In genomic region chr1:100524355-100524754, GRCh38 we compare ENCODE assay signal across 21 cellular contexts. TPM values are rescaled to one million over a fixed set of nuclear protein-coding genes. Genes with fewer than 3 reads are reported as not detected.
A peak's percentile ranks its signal among the peaks of the same experiment; 100 is the strongest.
DNase-seq lines count a peak whose midpoint lies in the region; ATAC-seq and TF ChIP-seq lines count a peak whose summit lies in the region.
"Had no signal": no experiment of that assay in that cellular context is flagged by ENCODE, and none has a peak within 500 bp of the region (broad histone marks: within the 10 kb centered on the region; RNA-seq: fewer than 3 reads in every experiment).

No MANE protein-coding gene starts in this region.

- DNase-seq in Right ventricle myocardium inferior (ENCODE audit: missing footprints), result no peak
- no peak for DNase-seq in cardiac septum (ENCODE audit: low spot score)
- no peak for DNase-seq in left ventricle myocardium superior
- no peak for DNase-seq in tibial artery
- no peak for DNase-seq in midbrain (lab: John Stamatoyannopoulos, UW)
- no peak for DNase-seq in ovary
- DNase-seq: Caco-2; CD4-positive, CD25-positive, alpha-beta regulatory T cell; CD8-positive, alpha-beta T cell; DMS53; DMS79 treated with DMSO at 0.1 percent for 48 hours; GF-D8; H9 had no signal

- no peak for TF ChIP-seq EP300 in ovary (IDR thresholded peaks at IDR 0.05)

- ATAC-seq in Right ventricle myocardium inferior (peak; percentile 65), left ventricle myocardium superior (peak; percentile 83)
- ATAC-seq: CD8-positive, alpha-beta T cell; GM23338; HCT116 had no signal

- no peaks in the 10 kb centered on the region for H3K27me3 ChIP-seq in BLaER1 treated with 17β-estradiol and CSF1 and Interleukin-3, amounts not matched to agents 10 nM and 100 nM
- H3K27me3 ChIP-seq in tibial artery (no peaks in the 10 kb centered on the region), ovary (no peaks in the 10 kb centered on the region)

- TF ChIP-seq CTCF in tibial artery (IDR thresholded peaks at IDR 0.05) (no peak), ovary (IDR thresholded peaks at IDR 0.05) (no peak)

- H3K4me2 ChIP-seq in BLaER1 treated with 17β-estradiol and CSF1 and Interleukin-3, amounts not matched to agents 10 nM and 100 nM, result peak overlapping the region in 5 of 11 experiments; percentile 36 to 64 (median 50); a peak in 8 of 22 replicates
- H3K4me2 ChIP-seq: GM23338 had no signal

- H3K9me3 ChIP-seq in BLaER1 treated with 17β-estradiol and CSF1 and Interleukin-3, amounts not matched to agents 10 nM and 100 nM (replicated peaks in 1 of 11), result peaks cover 0 to 28% (median 0%) of the 10 kb centered on the region in 11 experiments; a peak in 8 of 22 replicates
- no peaks in the 10 kb centered on the region for H3K9me3 ChIP-seq in tibial artery
- no peaks in the 10 kb centered on the region for H3K9me3 ChIP-seq in ovary
- H3K9me3 ChIP-seq: Caco-2 had no signal

- H4K20me1 ChIP-seq in BLaER1 treated with 17β-estradiol and CSF1 and Interleukin-3, amounts not matched to agents 10 nM and 100 nM, result no peaks in the 10 kb centered on the region

- intact Hi-C loops in Right ventricle myocardium inferior (cut with DNase I) (no loop called here), cardiac septum (cut with DNase I) (loop anchor here (10.0 kb wide), 1 partner anchor 190 kb away; the partner anchor contains the start of gene VCAM1), left ventricle myocardium superior (cut with micrococcal nuclease) (no loop called here), tibial artery (cut with DNase I; ENCODE audit: low total_unique reads) (no loop called here), ovary (cut with DNase I) (no loop called here)

- peaks cover 10 to 54% (median 32%) of the 10 kb centered on the region in 10 experiments; a peak in 18 of 20 replicates for H3K4me1 ChIP-seq in BLaER1 treated with 17β-estradiol and CSF1 and Interleukin-3, amounts not matched to agents 10 nM and 100 nM
- H3K4me1 ChIP-seq in tibial artery (peaks cover 0 to 32% (median 9%) of the 10 kb centered on the region in 4 donors), ovary (ENCODE audit: insufficient read depth) (peaks cover 6% of the 10 kb centered on the region)
- H3K4me1 ChIP-seq: Caco-2 had no signal

- no peak overlapping the region for H3K4me3 ChIP-seq in BLaER1 treated with 17β-estradiol and CSF1 and Interleukin-3, amounts not matched to agents 10 nM and 100 nM
- H3K4me3 ChIP-seq in tibial artery (no peak overlapping the region), ovary (no peak overlapping the region)
- H3K4me3 ChIP-seq: GM23338 had no signal

- 17 to 32% (median 26%) methylated on average over 4 of the region's 4 CpGs for WGBS in ovary, 3 donors

- peak overlapping the region in 8 of 11 experiments; percentile 53 to 80 (median 78); a peak in 13 of 22 replicates for H3K27ac ChIP-seq in BLaER1 treated with 17β-estradiol and CSF1 and Interleukin-3, amounts not matched to agents 10 nM and 100 nM
- H3K27ac ChIP-seq in tibial artery (peak overlapping the region; percentile 38 to 50), ovary (peak overlapping the region in 1 of 2 donors; percentile 14)
- H3K27ac ChIP-seq: C4-2B had no signal

- no peak for TF ChIP-seq POLR2A in ovary (IDR thresholded peaks at IDR 0.05)

- no peak overlapping the region for H3K9ac ChIP-seq in BLaER1 treated with 17β-estradiol and CSF1 and Interleukin-3, amounts not matched to agents 10 nM and 100 nM

- peaks cover 0 to 5% (median under 1%) of the 10 kb centered on the region in 11 experiments; a peak in 6 of 22 replicates for H3K36me3 ChIP-seq in BLaER1 treated with 17β-estradiol and CSF1 and Interleukin-3, amounts not matched to agents 10 nM and 100 nM
- H3K36me3 ChIP-seq in tibial artery, result no peaks in the 10 kb centered on the region
- no peaks in the 10 kb centered on the region for H3K36me3 ChIP-seq in ovary

RNA-seq across cellular contexts. Expression of gene GPR88, which starts 13.6 kb away (rescaled TPM):
- total RNA-seq in Right ventricle myocardium inferior (not detected), cardiac septum (0.13 TPM), left ventricle myocardium superior (not detected), ovary (1 to 10 TPM in 5 of 7 donors, under 1 TPM in 2; 0.46 to 9.3 (median 3.1) TPM)
- 1 to 10 TPM in 1 of 2 donors, under 1 TPM in 1; 0.32 to 1.3 TPM for polyA plus RNA-seq in ovary
- total RNA-seq: A172; A673; Caco-2; CD4-positive, CD25-positive, alpha-beta regulatory T cell; CD8-positive, alpha-beta T cell; G401; H9 had no signal
- polyA plus RNA-seq: BJ; CD4-positive, CD25-positive, alpha-beta regulatory T cell; GM23338 had no signal
